30 cellular contexts compared by ENCODE assay signal in genomic region chr21:46646541-46647154, GRCh38. TPM values are rescaled to one million over a fixed set of nuclear protein-coding genes. Genes with fewer than 3 reads are reported as not detected.
A peak's percentile ranks its signal among the peaks of the same experiment; 100 is the strongest.
DNase-seq lines count a peak whose midpoint lies in the region; ATAC-seq and TF ChIP-seq lines count a peak whose summit lies in the region.
"Had no signal": no experiment of that assay in that cellular context is flagged by ENCODE, and none has a peak within 500 bp of the region (broad histone marks: within the 10 kb centered on the region; RNA-seq: fewer than 3 reads in every experiment).

No MANE protein-coding gene starts in this region.

- H3K36me3 Mint-ChIP-seq in natural killer cell, result peaks cover 8% of the 10 kb centered on the region
- peaks cover 18% of the 10 kb centered on the region for H3K36me3 Mint-ChIP-seq in natural killer cell treated with Interleukin-12 subunit alpha and Interleukin-12 subunit beta and Interleukin-15 and Interleukin-18, amount 100 ng/mL, for 72 hours
- H3K36me3 Mint-ChIP-seq in activated naive CD8-positive, alpha-beta T cell treated with anti-CD3 and anti-CD28 coated beads, Interleukin-2, amount 50 U/mL, for 24 hours (ENCODE audit: low read depth), result peaks cover 62% of the 10 kb centered on the region

- H3K4me1 Mint-ChIP-seq in natural killer cell, result peaks cover 32 to 49% of the 10 kb centered on the region in 2 donors
- H3K4me1 Mint-ChIP-seq in natural killer cell treated with Interleukin-12 subunit alpha and Interleukin-12 subunit beta and Interleukin-15 and Interleukin-18, amount 100 ng/mL, for 72 hours (ENCODE audit: low read depth in 2 of 2), result peaks cover 21 to 27% of the 10 kb centered on the region in 2 donors
- peaks cover 22% of the 10 kb centered on the region for H3K4me1 Mint-ChIP-seq in activated naive CD8-positive, alpha-beta T cell treated with anti-CD3 and anti-CD28 coated beads, Interleukin-2, amount 50 U/mL, for 24 hours

- ATAC-seq in natural killer cell (no peak), HG02571 (IDR thresholded peaks at IDR 0.05; ENCODE audit: unreplicated experiment) (no peak)
- no peak for ATAC-seq in natural killer cell treated with Interleukin-12 subunit alpha and Interleukin-12 subunit beta and Interleukin-15 and Interleukin-18, amount 100 ng/mL, for 72 hours
- ATAC-seq in activated naive CD8-positive, alpha-beta T cell treated with anti-CD3 and anti-CD28 coated beads, Interleukin-2, amount 50 U/mL, for 24 hours, result no peak
- ATAC-seq: gastroesophageal sphincter; GM12878; HepG2; psoas muscle; stimulated activated effector memory CD8-positive, alpha-beta T cell treated with anti-CD3 and anti-CD28 coated beads, Interleukin-12 subunit alpha, Interleukin-12 subunit beta, amount 100 ng/mL, for 72 hours; upper lobe of right lung had no signal

- H3K27me3 Mint-ChIP-seq in natural killer cell (ENCODE audit: low read depth in 2 of 2), result no peaks in the 10 kb centered on the region
- no peaks in the 10 kb centered on the region for H3K27me3 Mint-ChIP-seq in natural killer cell treated with Interleukin-12 subunit alpha and Interleukin-12 subunit beta and Interleukin-15 and Interleukin-18, amount 100 ng/mL, for 72 hours
- no peaks in the 10 kb centered on the region for H3K27me3 Mint-ChIP-seq in activated naive CD8-positive, alpha-beta T cell treated with anti-CD3 and anti-CD28 coated beads, Interleukin-2, amount 50 U/mL, for 24 hours
- H3K27me3 Mint-ChIP-seq: memory B cell had no signal

- H3K4me3 Mint-ChIP-seq in natural killer cell, result no peak overlapping the region
- H3K4me3 Mint-ChIP-seq in natural killer cell treated with Interleukin-12 subunit alpha and Interleukin-12 subunit beta and Interleukin-15 and Interleukin-18, amount 100 ng/mL, for 72 hours, result no peak overlapping the region
- H3K4me3 Mint-ChIP-seq in activated naive CD8-positive, alpha-beta T cell treated with anti-CD3 and anti-CD28 coated beads, Interleukin-2, amount 50 U/mL, for 24 hours, result no peak overlapping the region
- H3K4me3 Mint-ChIP-seq: memory B cell; stimulated activated effector memory CD8-positive, alpha-beta T cell treated with anti-CD3 and anti-CD28 coated beads, Interleukin-12 subunit alpha, Interleukin-12 subunit beta, amount 100 ng/mL, for 72 hours had no signal

- no peaks in the 10 kb centered on the region for H3K9me3 Mint-ChIP-seq in natural killer cell
- no peaks in the 10 kb centered on the region for H3K9me3 Mint-ChIP-seq in natural killer cell treated with Interleukin-12 subunit alpha and Interleukin-12 subunit beta and Interleukin-15 and Interleukin-18, amount 100 ng/mL, for 72 hours
- H3K9me3 Mint-ChIP-seq in activated naive CD8-positive, alpha-beta T cell treated with anti-CD3 and anti-CD28 coated beads, Interleukin-2, amount 50 U/mL, for 24 hours, result no peaks in the 10 kb centered on the region
- H3K9me3 Mint-ChIP-seq: memory B cell; stimulated activated effector memory CD8-positive, alpha-beta T cell treated with anti-CD3 and anti-CD28 coated beads, Interleukin-12 subunit alpha, Interleukin-12 subunit beta, amount 100 ng/mL, for 72 hours had no signal

- DNase-seq in NCI-H1417 (lab: John Stamatoyannopoulos, UW), result peak in 2 of 3 experiments; percentile 41 to 78
- no peak for DNase-seq in NCI-H1417 treated with DMSO at 0.1 percent for 48 hours (lab: John Stamatoyannopoulos, UW)
- no peak for DNase-seq in natural killer cell
- DNase-seq in natural killer cell treated with Interleukin-12 subunit alpha and Interleukin-12 subunit beta and Interleukin-15 and Interleukin-18, amount 100 ng/mL, for 72 hours (ENCODE audit: low spot score), result no peak
- no peak for DNase-seq in activated naive CD8-positive, alpha-beta T cell treated with anti-CD3 and anti-CD28 coated beads, Interleukin-2, amount 50 U/mL, for 24 hours
- no peak for DNase-seq in HCEC 1CT
- DNase-seq in NCI-H1048 (lab: John Stamatoyannopoulos, UW), result no peak
- DNase-seq: activated CD4-positive, alpha-beta T cell treated with anti-CD3 and anti-CD28 coated beads for 1 hour; caudate nucleus; cortex of kidney; DMS 273 treated with DMSO at 0.1 percent for 48 hours; EL; hippocampal formation; Karpas-422; NCI-H146; NCI-H526 treated with DMSO at 0.1 percent for 48 hours; nucleus accumbens; psoas muscle; RPMI8226; sigmoid colon; SK-N-SH; stimulated activated CD4-positive, alpha-beta T cell treated with anti-CD3 and anti-CD28 coated beads, Interleukin-4, amount 100 ng/mL, for 24 hours; upper lobe of right lung had no signal

- TF ChIP-seq CTCF in natural killer cell (IDR thresholded peaks at IDR 0.05), result no peak

- intact Hi-C loops in natural killer cell (cut with micrococcal nuclease), result no loop called here

- H3K27ac Mint-ChIP-seq in natural killer cell, result peak overlapping the region; percentile 49 to 61
- H3K27ac Mint-ChIP-seq in natural killer cell treated with Interleukin-12 subunit alpha and Interleukin-12 subunit beta and Interleukin-15 and Interleukin-18, amount 100 ng/mL, for 72 hours, result no peak overlapping the region
- peak overlapping the region; percentile 68 for H3K27ac Mint-ChIP-seq in activated naive CD8-positive, alpha-beta T cell treated with anti-CD3 and anti-CD28 coated beads, Interleukin-2, amount 50 U/mL, for 24 hours
- H3K27ac Mint-ChIP-seq: memory B cell; stimulated activated effector memory CD8-positive, alpha-beta T cell treated with anti-CD3 and anti-CD28 coated beads, Interleukin-12 subunit alpha, Interleukin-12 subunit beta, amount 100 ng/mL, for 72 hours had no signal

RNA-seq across cellular contexts. Expression of gene PRMT2, which starts 11.2 kb away (rescaled TPM):
- 100 to 1,000 TPM; 122 to 199 (median 170) TPM for total RNA-seq in natural killer cell
- total RNA-seq in natural killer cell treated with Interleukin-12 subunit alpha and Interleukin-12 subunit beta and Interleukin-15 and Interleukin-18, amount 100 ng/mL, for 72 hours, result 10 to 100 TPM; 64.7 to 92.4 TPM

RNA-seq across cellular contexts. Expression of gene S100B, which starts 41.8 kb away (rescaled TPM):
- total RNA-seq in natural killer cell, result 10 to 100 TPM in 1 of 3 donors, 1 to 10 TPM in 1, not detected in 1; 4.0 to 58.9 TPM
- total RNA-seq in natural killer cell treated with Interleukin-12 subunit alpha and Interleukin-12 subunit beta and Interleukin-15 and Interleukin-18, amount 100 ng/mL, for 72 hours, result not detected
- total RNA-seq: HepG2; T-helper 2 cell treated with Interferon-gamma antibody and Interleukin-4, amounts not matched to agents 100 ng/mL and 5 ng/mL, for 36 hours had no signal

Comparison
In these comparisons a context has a peak if more than half of its experiments do, and no peak if none do; other contexts are left out.
1. DNase-seq: peak in NCI-H1417 (2 of 3); none in NCI-H1417 treated with DMSO at 0.1 percent for 48 hours (single experiment), natural killer cell (single experiment), natural killer cell treated with Interleukin-12 subunit alpha and Interleukin-12 subunit beta and Interleukin-15 and Interleukin-18, amount 100 ng/mL, for 72 hours (single experiment), activated naive CD8-positive, alpha-beta T cell treated with anti-CD3 and anti-CD28 coated beads, Interleukin-2, amount 50 U/mL, for 24 hours (single experiment), HCEC 1CT (single experiment) and NCI-H1048 (single experiment).
2. H3K27ac Mint-ChIP-seq: peak in natural killer cell (2 of 2) and activated naive CD8-positive, alpha-beta T cell treated with anti-CD3 and anti-CD28 coated beads, Interleukin-2, amount 50 U/mL, for 24 hours (single experiment); none in natural killer cell treated with Interleukin-12 subunit alpha and Interleukin-12 subunit beta and Interleukin-15 and Interleukin-18, amount 100 ng/mL, for 72 hours (0 of 2).